27 cellular contexts compared by ENCODE assay signal in the genomic region with DNA sequence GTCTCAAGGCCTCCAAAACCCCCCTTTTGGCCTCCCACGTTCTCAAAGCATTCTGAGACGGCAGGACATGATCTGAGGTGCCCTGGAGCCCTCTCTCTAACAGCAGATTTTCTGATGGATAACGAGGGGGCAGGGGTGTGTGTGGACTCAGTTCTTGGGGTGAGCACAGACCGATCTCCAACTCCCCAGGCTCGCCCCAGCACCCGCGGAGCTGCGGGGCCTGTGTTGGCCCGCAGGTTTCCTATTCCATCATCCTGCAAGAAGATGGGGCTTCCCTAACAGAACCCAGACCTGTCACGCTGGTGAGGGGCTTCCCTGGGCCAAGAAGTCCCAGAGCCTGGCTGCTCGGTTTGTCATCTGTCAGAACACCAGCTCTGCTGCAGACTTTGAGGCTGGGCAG.
"Had no signal": no experiment of that assay in that cellular context is flagged by ENCODE, and none has a peak within 500 bp of the region (broad histone marks: within the 10 kb centered on the region; RNA-seq: fewer than 3 reads in every experiment).

No MANE protein-coding gene starts in this region.

- H3K9me3 ChIP-seq: left lung, lower lobe of right lung, ovary, psoas muscle, right atrium auricular region, spleen, suprapubic skin, thoracic aorta, tibial artery, upper lobe of right lung had no signal

- H3K27me3 ChIP-seq: left lung, neural progenitor cell, ovary, right atrium auricular region, spleen, suprapubic skin, tibial artery, upper lobe of right lung had no signal

- FAIRE-seq: islet of Langerhans, kidney, small intestine had no signal

- H3K9ac ChIP-seq: neural progenitor cell had no signal

- H3K36me3 ChIP-seq: left lung, lower lobe of right lung, neural progenitor cell, ovary, right atrium auricular region, spleen, suprapubic skin, thoracic aorta, tibial artery, upper lobe of right lung had no signal

- H3K27ac ChIP-seq: left lung, lower lobe of right lung, neural progenitor cell, ovary, psoas muscle, right atrium auricular region, spleen, suprapubic skin, thoracic aorta, tibial artery, upper lobe of right lung had no signal

- DNase-seq: hypothalamus; immature natural killer cell; kidney; left colon; left lung; lower lobe of right lung; mammary epithelial cell; mesendoderm; naive B cell; natural killer cell; nephron progenitor cell; ovary; posterior cingulate gyrus; psoas muscle; small intestine; spleen; stimulated activated CD4-positive, alpha-beta T cell treated with anti-CD3 and anti-CD28 coated beads, Interleukin-4, amount 100 ng/mL, for 24 hours; stimulated activated naive CD4-positive, alpha-beta T cell; tibial artery; trophoblast cell; upper lobe of right lung had no signal

- ATAC-seq: left colon; left lung; lower lobe of right lung; natural killer cell; stimulated activated effector memory CD8-positive, alpha-beta T cell treated with anti-CD3 and anti-CD28 coated beads, Interleukin-12 subunit alpha, Interleukin-12 subunit beta, amount 100 ng/mL, for 72 hours had no signal

- H3K4me2 ChIP-seq: neural progenitor cell had no signal

- H3K4me1 ChIP-seq: lower lobe of right lung, neural progenitor cell, psoas muscle, right atrium auricular region, spleen, tibial artery had no signal

- H3K4me3 ChIP-seq: left lung, lower lobe of right lung, neural progenitor cell, ovary, psoas muscle, right atrium auricular region, spleen, suprapubic skin, thoracic aorta, tibial artery, upper lobe of right lung had no signal
